Comparison of ENCODE assay signal across 1 cellular context in genomic region chr18:21704603-21705364, GRCh38.
TF ChIP-seq lines count a peak whose summit lies in the region.

Gene ABHD3, minus strand, starts transcription at chr18:21704774. Its CDS starts 109 bp downstream, at chr18:21704665.

TF ChIP-seq in SK-N-SH, 30 proteins besides CTCF, POLR2A, EP300 and RAD21 (continued from another document):
- TF ChIP-seq PBX3 (IDR thresholded peaks at IDR 0.05), result no peak
- TF ChIP-seq GABPA (IDR thresholded peaks at IDR 0.05; ENCODE audit: low read depth), result no peak
- no peak for TF ChIP-seq FOXM1 (IDR thresholded peaks at IDR 0.05; ENCODE audit: low read depth)
- peak; percentile 79 for TF ChIP-seq MXI1 (IDR thresholded peaks at IDR 0.05; ENCODE audit: low read depth, low read length)
- peak; percentile 85 for TF ChIP-seq TAF1 (IDR thresholded peaks at IDR 0.05; ENCODE audit: borderline replicate concordance, low read depth, low read length)
- no peak for TF ChIP-seq RXRA (IDR thresholded peaks at IDR 0.05; ENCODE audit: borderline replicate concordance, low read depth)
- no peak for TF ChIP-seq NRF1 (IDR thresholded peaks at IDR 0.05; ENCODE audit: low read depth, low read length)
- peak; percentile 28; the same call in 1 of the 2 replicates for TF ChIP-seq REST (IDR thresholded peaks at IDR 0.05; ENCODE audit: low read depth, low read length)
- TF ChIP-seq POLR2AphosphoS5 (IDR thresholded peaks at IDR 0.05; ENCODE audit: low read depth, low read length), result peak; percentile 74
- TF ChIP-seq FOSL2 (IDR thresholded peaks at IDR 0.05; ENCODE audit: borderline replicate concordance, low read depth), result no peak
- TF ChIP-seq TCF12 (IDR thresholded peaks at IDR 0.05), result no peak
- TF ChIP-seq GATA2 (CRISPR knock-in tag; IDR thresholded peaks at IDR 0.05), result no peak
- TF ChIP-seq USF2 (IDR thresholded peaks at IDR 0.05; ENCODE audit: borderline replicate concordance, low read depth, low read length), result no peak
